Comparison of ENCODE assay signal across 15 cellular contexts in the genomic region with DNA sequence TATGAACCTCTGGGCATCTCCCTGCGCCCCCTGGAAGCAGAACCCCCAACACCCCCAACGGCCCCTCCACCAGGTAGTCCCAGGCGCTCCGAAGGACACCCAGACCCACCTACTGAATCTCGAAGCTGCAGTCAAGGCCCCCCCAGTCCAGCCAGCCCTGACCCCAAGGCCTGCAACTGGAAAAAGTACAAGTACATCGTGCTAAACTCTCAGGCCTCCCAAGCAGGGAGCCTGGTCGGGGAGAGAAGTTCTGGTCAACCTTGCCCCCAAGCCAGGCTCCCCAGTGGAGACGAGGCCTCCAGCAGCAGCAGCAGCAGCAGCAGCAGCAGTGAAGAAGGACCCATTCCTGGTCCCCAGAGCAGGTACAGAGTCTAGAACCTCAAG. TPM values are rescaled to one million over a fixed set of nuclear protein-coding genes. Genes with fewer than 3 reads are reported as not detected.
DNase-seq lines count a peak whose midpoint lies in the region; ATAC-seq and TF ChIP-seq lines count a peak whose summit lies in the region.
"Had no signal": no experiment of that assay in that cellular context is flagged by ENCODE, and none has a peak within 500 bp of the region (broad histone marks: within the 10 kb centered on the region; RNA-seq: fewer than 3 reads in every experiment).

No MANE protein-coding gene starts in this region.

- peaks cover 0 to 39% (median 0%) of the 10 kb centered on the region in 9 donors for H3K36me3 ChIP-seq in heart right ventricle
- H3K36me3 ChIP-seq: ascending aorta had no signal

- ATAC-seq in heart right ventricle = no peak
- ATAC-seq in left ventricle myocardium superior = no peak

- no peaks in the 10 kb centered on the region for H3K36me3 Mint-ChIP-seq in immature natural killer cell

- H3K27me3 Mint-ChIP-seq in immature natural killer cell (ENCODE audit: low read depth in 3 of 3) = peaks cover 10 to 18% (median 12%) of the 10 kb centered on the region in 3 donors
- H3K27me3 Mint-ChIP-seq: activated B cell treated with CpG ODN at 0.5 μM for 24 hours had no signal

- peak overlapping the region in 4 of 6 donors; percentile 34 to 95 (median 92) for H3K27ac Mint-ChIP-seq in immature natural killer cell
- H3K27ac Mint-ChIP-seq: activated B cell treated with CpG ODN at 0.5 μM for 24 hours had no signal

- intact Hi-C loops in heart right ventricle (cut with DNase I) = loop anchor here in 7 of 10 donors (5.0 to 10.0 kb wide), 3 partner anchors 112 to 372 kb away; a partner anchor contains a TSS
- intact Hi-C loops in left ventricle myocardium superior (cut with micrococcal nuclease) = no loop called here

- WGBS in heart right ventricle, 2 donors = 66 to 68% methylated on average over 8 of the region's 8 CpGs

- DNase-seq in heart right ventricle (no peak), left ventricle myocardium superior (no peak), immature natural killer cell (no peak), ureter (ENCODE audit: low spot score) (peak; percentile 51), HK-2 (ENCODE audit: unreplicated experiment) (no peak)
- DNase-seq in central memory CD4-positive, alpha-beta T cell = no peak
- DNase-seq: activated B cell treated with CpG ODN at 0.5 μM for 24 hours; activated gamma-delta T cell treated with Interleukin-2 at 50 U/mL for 16 hours; COR-L47; NCI-H1105; stimulated activated CD4-positive, alpha-beta T cell treated with anti-CD3 and anti-CD28 coated beads, Interleukin-4, amount 100 ng/mL, for 4 hours had no signal

- no peak for TF ChIP-seq CTCF in heart right ventricle (IDR thresholded peaks at IDR 0.05)

- H3K27ac ChIP-seq in heart right ventricle = peak overlapping the region in 6 of 10 donors; percentile 0 to 73 (median 41)
- H3K27ac ChIP-seq: ascending aorta, esophagus muscularis mucosa had no signal

- H3K9me3 ChIP-seq in heart right ventricle = no peaks in the 10 kb centered on the region
- H3K9me3 ChIP-seq: ascending aorta, esophagus muscularis mucosa had no signal

- H3K9me3 Mint-ChIP-seq in immature natural killer cell = no peaks in the 10 kb centered on the region
- H3K9me3 Mint-ChIP-seq: activated B cell treated with CpG ODN at 0.5 μM for 24 hours had no signal

- peak overlapping the region in 8 of 10 donors; percentile 16 to 68 (median 60) for H3K4me3 ChIP-seq in heart right ventricle

- H3K27me3 ChIP-seq in heart right ventricle = peaks cover 0 to 18% (median 10%) of the 10 kb centered on the region in 7 donors

- no peak overlapping the region for H3K4me3 Mint-ChIP-seq in immature natural killer cell

- H3K4me1 Mint-ChIP-seq in immature natural killer cell = peaks cover 72 to 80% of the 10 kb centered on the region in 2 donors

- peaks cover 16 to 82% (median 54%) of the 10 kb centered on the region in 9 donors for H3K4me1 ChIP-seq in heart right ventricle

RNA-seq across cellular contexts. Expression of a gene that starts 1.5 kb away (rescaled TPM):
- total RNA-seq in heart right ventricle = 10 to 100 TPM in 8 of 10 donors, 1 to 10 TPM in 2; 9.6 to 35.4 (median 18.3) TPM
- polyA plus RNA-seq in heart right ventricle = 1 to 10 TPM; 9.5 to 9.7 TPM
- 13.1 TPM for total RNA-seq in left ventricle myocardium superior
- under 1 TPM in 1 of 3 donors, not detected in 2; 0.10 TPM for polyA plus RNA-seq in immature natural killer cell
- 21.6 TPM for total RNA-seq in ureter
- total RNA-seq: G401, RPMI7951 had no signal

RNA-seq across cellular contexts. Expression of a gene that starts 11.4 kb away (rescaled TPM):
- total RNA-seq in heart right ventricle (1 to 10 TPM in 9 of 10 donors, under 1 TPM in 1; 0.70 to 2.1 (median 1.5) TPM), left ventricle myocardium superior (1.2 TPM), ureter (6.7 TPM)
- polyA plus RNA-seq in heart right ventricle (1 to 10 TPM; 1.1 to 2.0 TPM), immature natural killer cell (1 to 10 TPM in 2 of 3 donors, under 1 TPM in 1; 0.49 to 2.6 (median 2.1) TPM)

RNA-seq across cellular contexts. Expression of a gene that starts 12.0 kb away (rescaled TPM):
- 100 to 1,000 TPM; 144 to 241 (median 160) TPM for total RNA-seq in heart right ventricle
- polyA plus RNA-seq in heart right ventricle = 100 to 1,000 TPM; 220 to 429 TPM
- total RNA-seq in left ventricle myocardium superior = 174 TPM
- polyA plus RNA-seq in immature natural killer cell = 100 to 1,000 TPM; 449 to 922 (median 670) TPM
- 151 TPM for total RNA-seq in ureter

RNA-seq across cellular contexts. Expression of a gene that starts 19.5 kb away (rescaled TPM):
- total RNA-seq in heart right ventricle (1 to 10 TPM in 1 of 10 donors, under 1 TPM in 9; 0.19 to 1.1 (median 0.48) TPM), left ventricle myocardium superior (0.47 TPM), ureter (2.8 TPM)
- polyA plus RNA-seq in heart right ventricle (1 to 10 TPM in 1 of 2 donors, under 1 TPM in 1; 0.78 to 2.1 TPM), immature natural killer cell (1 to 10 TPM; 1.2 to 3.9 (median 3.1) TPM)
- total RNA-seq: ascending aorta, G401, RPMI7951 had no signal

RNA-seq across cellular contexts. Expression of a gene that starts 28.5 kb away (rescaled TPM):
- under 1 TPM in 1 of 10 donors, not detected in 9; 0.11 TPM for total RNA-seq in heart right ventricle
- polyA plus RNA-seq in heart right ventricle = under 1 TPM in 1 of 2 donors, not detected in 1; 0.04 TPM
- not detected for total RNA-seq in left ventricle myocardium superior
- under 1 TPM; 0.24 to 0.92 (median 0.83) TPM for polyA plus RNA-seq in immature natural killer cell
- total RNA-seq in ureter = 1.9 TPM
- total RNA-seq: activated B cell treated with CpG ODN at 0.5 μM for 24 hours, ascending aorta, G401, RPMI7951 had no signal
